Comparison of ENCODE assay signal across 13 cellular contexts in genomic region chr11:113862430-113862829, GRCh38. TPM values are rescaled to one million over a fixed set of nuclear protein-coding genes. Genes with fewer than 3 reads are reported as not detected.
DNase-seq lines count a peak whose midpoint lies in the region; ATAC-seq and TF ChIP-seq lines count a peak whose summit lies in the region.
"Had no signal": no experiment of that assay in that cellular context is flagged by ENCODE, and none has a peak within 500 bp of the region (broad histone marks: within the 10 kb centered on the region; RNA-seq: fewer than 3 reads in every experiment).

No MANE protein-coding gene starts in this region.

- H3K9me3 Mint-ChIP-seq in HFFc6 (no peaks in the 10 kb centered on the region), immature natural killer cell (no peaks in the 10 kb centered on the region)
- no peaks in the 10 kb centered on the region for H3K9me3 Mint-ChIP-seq in activated CD8-positive, alpha-beta T cell treated with anti-CD3 and anti-CD28 coated beads for 36 hours

- peaks cover 16% of the 10 kb centered on the region; the same call in 1 of the 2 replicates for H3K36me3 Mint-ChIP-seq in HFFc6 (ENCODE audit: low read depth)
- peaks cover 10% of the 10 kb centered on the region for H3K36me3 Mint-ChIP-seq in activated CD8-positive, alpha-beta T cell treated with anti-CD3 and anti-CD28 coated beads for 36 hours (ENCODE audit: low read depth)
- peaks cover 10 to 24% (median 10%) of the 10 kb centered on the region in 3 donors for H3K36me3 Mint-ChIP-seq in immature natural killer cell

- POLR2A ChIA-PET in activated CD8-positive, alpha-beta T cell treated with anti-CD3 and anti-CD28 coated beads for 36 hours (lab: Charles Lee): no interaction called here

- CTCF ChIA-PET in activated CD8-positive, alpha-beta T cell treated with anti-CD3 and anti-CD28 coated beads for 36 hours (lab: Charles Lee): interaction anchor here (1.3 kb wide), 1 partner anchor 34 kb away, joined by 3 read pairs; no protein-coding TSS in a partner anchor

- H3K27ac Mint-ChIP-seq in HFFc6 (peak overlapping the region; percentile 44), immature natural killer cell (peak overlapping the region; percentile 82 to 94 (median 90))
- peak overlapping the region; percentile 25 for H3K27ac Mint-ChIP-seq in activated CD8-positive, alpha-beta T cell treated with anti-CD3 and anti-CD28 coated beads for 36 hours
- H3K27ac Mint-ChIP-seq: mesothelial cell of epicardium had no signal

- TF ChIP-seq CTCF in AG10803 (conservative IDR thresholded peaks at IDR 0.05; ENCODE audit: low read length) (no peak), HFFc6 (IDR thresholded peaks at IDR 0.05) (no peak)
- TF ChIP-seq CTCF in activated CD8-positive, alpha-beta T cell treated with anti-CD3 and anti-CD28 coated beads for 36 hours (IDR thresholded peaks at IDR 0.05): no peak

- intact Hi-C loops in activated CD8-positive, alpha-beta T cell treated with anti-CD3 and anti-CD28 coated beads for 36 hours (cut with micrococcal nuclease): no loop called here

- peak overlapping the region; percentile 9; the same call in 1 of the 2 replicates for H3K4me3 Mint-ChIP-seq in HFFc6
- no peak overlapping the region for H3K4me3 Mint-ChIP-seq in activated CD8-positive, alpha-beta T cell treated with anti-CD3 and anti-CD28 coated beads for 36 hours
- H3K4me3 Mint-ChIP-seq in immature natural killer cell: peak overlapping the region; percentile 66 to 79 (median 71)
- H3K4me3 Mint-ChIP-seq: mesothelial cell of epicardium had no signal

- H3K4me1 Mint-ChIP-seq in HFFc6 (ENCODE audit: low read depth): peaks cover 10% of the 10 kb centered on the region
- H3K4me1 Mint-ChIP-seq in activated CD8-positive, alpha-beta T cell treated with anti-CD3 and anti-CD28 coated beads for 36 hours (ENCODE audit: low read depth): peaks cover 17% of the 10 kb centered on the region
- peaks cover 91 to 94% of the 10 kb centered on the region in 2 donors for H3K4me1 Mint-ChIP-seq in immature natural killer cell

- peak; percentile 86 for ATAC-seq in activated CD8-positive, alpha-beta T cell treated with anti-CD3 and anti-CD28 coated beads for 36 hours

- peak; percentile 18 for DNase-seq in AG10803 (ENCODE audit: low read depth)
- peak; percentile 12 for DNase-seq in HFFc6
- DNase-seq in activated CD8-positive, alpha-beta T cell treated with anti-CD3 and anti-CD28 coated beads for 36 hours: peak; percentile 12
- DNase-seq in immature natural killer cell: peak; percentile 7 to 34 (median 14)
- DNase-seq in DMS114 treated with DMSO at 0.1 percent for 48 hours (lab: John Stamatoyannopoulos, UW; ENCODE audit: unreplicated experiment): no peak
- DNase-seq in DMS 273 (lab: John Stamatoyannopoulos, UW; ENCODE audit: unreplicated experiment): no peak
- no peak for DNase-seq in GM19240 (ENCODE audit: insufficient read length, low spot score)
- no peak for DNase-seq in effector CD4-positive, alpha-beta T cell
- DNase-seq: aorta; NCI-H1092; OCI-M1; stimulated activated naive CD4-positive, alpha-beta T cell had no signal

- H3K27me3 Mint-ChIP-seq in HFFc6 (ENCODE audit: insufficient read depth) (no peaks in the 10 kb centered on the region), immature natural killer cell (ENCODE audit: low read depth in 3 of 3) (peaks cover 0 to 4% (median 3%) of the 10 kb centered on the region in 3 donors)
- H3K27me3 Mint-ChIP-seq in activated CD8-positive, alpha-beta T cell treated with anti-CD3 and anti-CD28 coated beads for 36 hours: no peaks in the 10 kb centered on the region

- no peak overlapping the region for H3K4me3 ChIP-seq in AG10803 (ENCODE audit: low read length)

RNA-seq across cellular contexts. Expression of gene USP28, which starts 12.9 kb away (rescaled TPM):
- 10 to 100 TPM; 15.4 to 21.5 (median 17.8) TPM for total RNA-seq in HFFc6 (2021; fragmentation: NEBNext Ultra II Directional; extraction: Animal tissue kit (Norgen Biotek cat#: 25700))
- 10 to 100 TPM; 40.3 to 41.9 TPM for total RNA-seq in activated CD8-positive, alpha-beta T cell treated with anti-CD3 and anti-CD28 coated beads for 36 hours
- 100 to 1,000 TPM; 121 to 185 (median 122) TPM for polyA plus RNA-seq in immature natural killer cell

RNA-seq across cellular contexts. Expression of gene HTR3B, which starts 42.2 kb away (rescaled TPM):
- not detected for total RNA-seq in HFFc6 (2021; fragmentation: NEBNext Ultra II Directional; extraction: Animal tissue kit (Norgen Biotek cat#: 25700))
- total RNA-seq in activated CD8-positive, alpha-beta T cell treated with anti-CD3 and anti-CD28 coated beads for 36 hours: not detected
- not detected for polyA plus RNA-seq in immature natural killer cell
- total RNA-seq: aorta, mesothelial cell of epicardium had no signal
- polyA plus RNA-seq: aorta had no signal

Comparison
In these comparisons a context has a peak if more than half of its experiments do, and no peak if none do; other contexts are left out.
1. DNase-seq: peak in AG10803 (single experiment), HFFc6 (single experiment), activated CD8-positive, alpha-beta T cell treated with anti-CD3 and anti-CD28 coated beads for 36 hours (single experiment) and immature natural killer cell (3 of 3); none in DMS114 treated with DMSO at 0.1 percent for 48 hours (single experiment), DMS 273 (single experiment), GM19240 (single experiment) and effector CD4-positive, alpha-beta T cell (single experiment).
2. H3K27ac Mint-ChIP-seq: peak in every context shown above with its lines; median percentile 90 in immature natural killer cell; 44 in HFFc6; 25 in activated CD8-positive, alpha-beta T cell treated with anti-CD3 and anti-CD28 coated beads for 36 hours.